In the genomic region with DNA sequence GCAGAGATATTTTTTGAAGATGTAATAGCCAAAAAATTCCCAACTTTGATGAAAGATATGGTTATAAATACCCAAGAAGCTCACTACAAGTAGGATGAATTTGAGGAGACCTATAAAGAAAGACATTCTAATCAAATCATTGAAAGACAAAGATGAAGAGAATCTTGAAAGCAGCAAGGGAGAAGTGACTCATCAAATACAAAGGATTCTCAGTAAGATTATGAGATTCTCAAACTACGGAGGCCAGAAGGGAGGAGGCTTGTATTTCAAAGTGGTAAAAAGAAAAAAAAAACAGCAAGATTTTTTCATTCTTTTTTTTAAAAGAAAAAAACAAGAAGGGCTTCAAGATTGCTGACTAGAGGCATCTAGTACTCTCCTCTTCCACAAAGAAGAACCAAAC, we compare ENCODE assay signal across 17 cellular contexts. TPM values are rescaled to one million over a fixed set of nuclear protein-coding genes. Genes with fewer than 3 reads are reported as not detected.
DNase-seq lines count a peak whose midpoint lies in the region; ATAC-seq and TF ChIP-seq lines count a peak whose summit lies in the region.
"Had no signal": no experiment of that assay in that cellular context is flagged by ENCODE, and none has a peak within 500 bp of the region (broad histone marks: within the 10 kb centered on the region; RNA-seq: fewer than 3 reads in every experiment).

No MANE protein-coding gene starts in this region.

- H3K4me1 Mint-ChIP-seq in activated CD8-positive, alpha-beta T cell treated with anti-CD3 and anti-CD28 coated beads for 36 hours (ENCODE audit: low read depth), result peaks cover 11% of the 10 kb centered on the region
- H3K4me1 Mint-ChIP-seq in activated CD8-positive, alpha-beta T cell treated with anti-CD3 and anti-CD28 coated beads, Interleukin-2, amount 10 ng/mL, durations not matched to agents 7 days and 5 days (ENCODE audit: low read depth), result no peaks in the 10 kb centered on the region

- POLR2A ChIA-PET in activated CD8-positive, alpha-beta T cell treated with anti-CD3 and anti-CD28 coated beads for 36 hours (lab: Charles Lee), result interaction anchor here (0.7 kb wide), 1 partner anchor 11 kb away, joined by 3 read pairs; no protein-coding TSS in a partner anchor
- POLR2A ChIA-PET in activated CD8-positive, alpha-beta T cell treated with anti-CD3 and anti-CD28 coated beads, Interleukin-2, amount 10 ng/mL, durations not matched to agents 7 days and 5 days (lab: Charles Lee), result no interaction called here

- peak; percentile 76 for ATAC-seq in activated CD8-positive, alpha-beta T cell treated with anti-CD3 and anti-CD28 coated beads for 36 hours
- ATAC-seq in activated CD8-positive, alpha-beta T cell treated with anti-CD3 and anti-CD28 coated beads, Interleukin-2, amount 10 ng/mL, durations not matched to agents 7 days and 5 days, result no peak
- peak; percentile 31; the same call in 1 of the 3 replicates for ATAC-seq in SK-N-SH treated with all-trans-retinoic acid at 6 μM for 48 hours

- CTCF ChIA-PET in activated CD8-positive, alpha-beta T cell treated with anti-CD3 and anti-CD28 coated beads for 36 hours (lab: Charles Lee), result interaction anchor here (1.4 kb wide), 1 partner anchor 31 kb away, joined by 4 read pairs; no protein-coding TSS in a partner anchor
- CTCF ChIA-PET in activated CD8-positive, alpha-beta T cell treated with anti-CD3 and anti-CD28 coated beads, Interleukin-2, amount 10 ng/mL, durations not matched to agents 7 days and 5 days (lab: Charles Lee), result interaction anchor here (1.1 to 1.6 kb wide), 2 partner anchors 10 to 77 kb away, joined by 3 read pairs; no protein-coding TSS in a partner anchor

- H3K4me1 ChIP-seq in tibial nerve, result no peaks in the 10 kb centered on the region

- no peaks in the 10 kb centered on the region for H3K36me3 Mint-ChIP-seq in activated CD8-positive, alpha-beta T cell treated with anti-CD3 and anti-CD28 coated beads for 36 hours (ENCODE audit: low read depth)
- H3K36me3 Mint-ChIP-seq in activated CD8-positive, alpha-beta T cell treated with anti-CD3 and anti-CD28 coated beads, Interleukin-2, amount 10 ng/mL, durations not matched to agents 7 days and 5 days (ENCODE audit: low read depth), result peaks cover 2% of the 10 kb centered on the region

- H3K27ac Mint-ChIP-seq in activated CD8-positive, alpha-beta T cell treated with anti-CD3 and anti-CD28 coated beads for 36 hours, result no peak overlapping the region
- no peak overlapping the region for H3K27ac Mint-ChIP-seq in activated CD8-positive, alpha-beta T cell treated with anti-CD3 and anti-CD28 coated beads, Interleukin-2, amount 10 ng/mL, durations not matched to agents 7 days and 5 days

- no peak for TF ChIP-seq POLR2A in tibial nerve (IDR thresholded peaks at IDR 0.05)

- no peak overlapping the region for H3K4me3 Mint-ChIP-seq in activated CD8-positive, alpha-beta T cell treated with anti-CD3 and anti-CD28 coated beads for 36 hours
- H3K4me3 Mint-ChIP-seq in activated CD8-positive, alpha-beta T cell treated with anti-CD3 and anti-CD28 coated beads, Interleukin-2, amount 10 ng/mL, durations not matched to agents 7 days and 5 days, result no peak overlapping the region

- WGBS in tibial nerve, 2 donors, result 20 to 32% methylated on average over 1 of the region's 1 CpG

- H3K9me3 ChIP-seq in tibial nerve, result peaks cover 0 to 18% (median 2%) of the 10 kb centered on the region in 4 donors

- H3K27me3 ChIP-seq in tibial nerve, result no peaks in the 10 kb centered on the region

- peaks cover 5% of the 10 kb centered on the region for H3K9me3 Mint-ChIP-seq in activated CD8-positive, alpha-beta T cell treated with anti-CD3 and anti-CD28 coated beads for 36 hours
- H3K9me3 Mint-ChIP-seq in activated CD8-positive, alpha-beta T cell treated with anti-CD3 and anti-CD28 coated beads, Interleukin-2, amount 10 ng/mL, durations not matched to agents 7 days and 5 days (ENCODE audit: insufficient read depth), result no peaks in the 10 kb centered on the region

- no peak for TF ChIP-seq EP300 in tibial nerve (IDR thresholded peaks at IDR 0.05)

- intact Hi-C loops in activated CD8-positive, alpha-beta T cell treated with anti-CD3 and anti-CD28 coated beads for 36 hours (cut with micrococcal nuclease), result no loop called here

- no peaks in the 10 kb centered on the region for H3K36me3 ChIP-seq in tibial nerve

- H3K27me3 Mint-ChIP-seq in activated CD8-positive, alpha-beta T cell treated with anti-CD3 and anti-CD28 coated beads for 36 hours, result peaks cover 4% of the 10 kb centered on the region
- peaks cover 27% of the 10 kb centered on the region for H3K27me3 Mint-ChIP-seq in activated CD8-positive, alpha-beta T cell treated with anti-CD3 and anti-CD28 coated beads, Interleukin-2, amount 10 ng/mL, durations not matched to agents 7 days and 5 days (ENCODE audit: low read depth)

- no peak for TF ChIP-seq CTCF in activated CD8-positive, alpha-beta T cell treated with anti-CD3 and anti-CD28 coated beads for 36 hours (IDR thresholded peaks at IDR 0.05)
- no peak for TF ChIP-seq CTCF in tibial nerve (IDR thresholded peaks at IDR 0.05)

- no peak overlapping the region for H3K27ac ChIP-seq in tibial nerve
- H3K27ac ChIP-seq: C4-2B, RWPE1 had no signal

- H3K4me3 ChIP-seq in tibial nerve, result no peak overlapping the region

- no peak for DNase-seq in activated CD8-positive, alpha-beta T cell treated with anti-CD3 and anti-CD28 coated beads for 36 hours
- no peak for DNase-seq in activated CD8-positive, alpha-beta T cell treated with anti-CD3 and anti-CD28 coated beads, Interleukin-2, amount 10 ng/mL, durations not matched to agents 7 days and 5 days
- DNase-seq in COLO829 (ENCODE audit: low spot score) (peak; percentile 65), foreskin melanocyte (peak; percentile 63), OCI-M1 (lab: John Stamatoyannopoulos, UW) (no peak), tibial nerve (ENCODE audit: low spot score in 2 of 2) (no peak)
- DNase-seq: EL; GOT3; NCI-H1417 treated with DMSO at 0.1 percent for 48 hours; NCI-H2029; NCI-H2171; NCI-H446; NK-92 treated with Interleukin-12 subunit alpha and Interleukin-12 subunit beta, amount 100 ng/mL, for 24 hours had no signal

TF ChIP-seq in SK-N-SH treated with all-trans-retinoic acid at 6 μM for 48 hours, 23 proteins besides CTCF, POLR2A, EP300 and RAD21 (continues in another document):
- TF ChIP-seq BACH2 (CRISPR knock-in tag; IDR thresholded peaks at IDR 0.05; ENCODE audit: borderline replicate concordance), result no peak
- no peak for TF ChIP-seq ZNF70 (CRISPR knock-in tag; IDR thresholded peaks at IDR 0.05)
- TF ChIP-seq TSHZ2 (CRISPR knock-in tag; IDR thresholded peaks at IDR 0.05), result no peak
- TF ChIP-seq, protein P1, sequence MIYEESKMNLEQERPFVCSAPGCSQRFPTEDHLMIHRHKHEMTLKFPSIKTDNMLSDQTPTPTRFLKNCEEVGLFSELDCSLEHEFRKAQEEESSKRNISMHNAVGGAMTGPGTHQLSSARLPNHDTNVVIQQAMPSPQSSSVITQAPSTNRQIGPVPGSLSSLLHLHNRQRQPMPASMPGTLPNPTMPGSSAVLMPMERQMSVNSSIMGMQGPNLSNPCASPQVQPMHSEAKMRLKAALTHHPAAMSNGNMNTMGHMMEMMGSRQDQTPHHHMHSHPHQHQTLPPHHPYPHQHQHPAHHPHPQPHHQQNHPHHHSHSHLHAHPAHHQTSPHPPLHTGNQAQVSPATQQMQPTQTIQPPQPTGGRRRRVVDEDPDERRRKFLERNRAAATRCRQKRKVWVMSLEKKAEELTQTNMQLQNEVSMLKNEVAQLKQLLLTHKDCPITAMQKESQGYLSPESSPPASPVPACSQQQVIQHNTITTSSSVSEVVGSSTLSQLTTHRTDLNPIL (CRISPR knock-in tag; IDR thresholded peaks at IDR 0.05; ENCODE audit: low read depth), result no peak
- no peak for TF ChIP-seq ESRRG (CRISPR knock-in tag; IDR thresholded peaks at IDR 0.05)
- TF ChIP-seq ISL1 (CRISPR knock-in tag; IDR thresholded peaks at IDR 0.05), result no peak
- no peak for TF ChIP-seq ZFP3 (CRISPR knock-in tag; IDR thresholded peaks at IDR 0.05)

RNA-seq across cellular contexts. Expression of gene NIPAL4, which starts 59.3 kb away (rescaled TPM):
- total RNA-seq in activated CD8-positive, alpha-beta T cell treated with anti-CD3 and anti-CD28 coated beads for 36 hours, result under 1 TPM; 0.29 to 0.72 TPM
- total RNA-seq in activated CD8-positive, alpha-beta T cell treated with anti-CD3 and anti-CD28 coated beads, Interleukin-2, amount 10 ng/mL, durations not matched to agents 7 days and 5 days, result not detected
- total RNA-seq in tibial nerve, result 1 to 10 TPM in 2 of 4 donors, under 1 TPM in 1, not detected in 1; 0.84 to 5.7 (median 2.4) TPM
- total RNA-seq: OCI-LY7 had no signal

Comparison
In these comparisons a context has a peak if more than half of its experiments do, and no peak if none do; other contexts are left out.
1. DNase-seq: peak in COLO829 (single experiment) and foreskin melanocyte (single experiment); none in activated CD8-positive, alpha-beta T cell treated with anti-CD3 and anti-CD28 coated beads for 36 hours (single experiment), activated CD8-positive, alpha-beta T cell treated with anti-CD3 and anti-CD28 coated beads, Interleukin-2, amount 10 ng/mL, durations not matched to agents 7 days and 5 days (single experiment), OCI-M1 (single experiment) and tibial nerve (0 of 2).